7 cellular contexts compared by ENCODE assay signal in the genomic region with DNA sequence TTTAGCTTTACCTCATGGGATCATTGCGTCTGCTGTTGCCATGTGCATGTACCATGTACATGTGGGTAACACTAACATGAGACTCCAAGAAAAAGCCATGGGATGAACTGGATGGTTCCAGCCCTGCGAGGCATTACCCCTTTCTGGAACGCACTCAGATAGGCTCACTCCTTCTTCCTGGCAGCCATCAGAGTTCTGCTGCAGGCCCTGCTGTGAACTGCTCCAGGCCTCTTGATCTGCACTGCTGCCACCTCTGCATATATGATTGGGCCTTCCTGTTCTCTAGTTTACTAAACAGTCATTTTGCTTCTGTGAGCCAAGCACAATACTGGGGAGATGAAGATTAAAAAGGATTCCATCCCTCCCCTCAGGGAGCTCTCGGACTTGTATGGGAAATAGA.
"Had no signal": no experiment of that assay in that cellular context is flagged by ENCODE, and none has a peak within 500 bp of the region (broad histone marks: within the 10 kb centered on the region; RNA-seq: fewer than 3 reads in every experiment).

No MANE protein-coding gene starts in this region.

- H3K36me3 ChIP-seq: HAP-1 had no signal

- DNase-seq: GM23248, GOT3, H7, HFFc6 had no signal

- H3K9ac ChIP-seq: GM23248 had no signal

- H3K9me3 ChIP-seq: HAP-1 had no signal

- ATAC-seq: HCT116 had no signal

- H3K27ac ChIP-seq: GM23248 had no signal

- H3K4me1 ChIP-seq: HAP-1 had no signal

- H3K4me3 ChIP-seq: GM23248, HAP-1 had no signal

- H2AFZ ChIP-seq: GM23248 had no signal

- FAIRE-seq: HTR-8/SVneo had no signal
